ENCODE assay signal across 20 cellular contexts in the genomic region with DNA sequence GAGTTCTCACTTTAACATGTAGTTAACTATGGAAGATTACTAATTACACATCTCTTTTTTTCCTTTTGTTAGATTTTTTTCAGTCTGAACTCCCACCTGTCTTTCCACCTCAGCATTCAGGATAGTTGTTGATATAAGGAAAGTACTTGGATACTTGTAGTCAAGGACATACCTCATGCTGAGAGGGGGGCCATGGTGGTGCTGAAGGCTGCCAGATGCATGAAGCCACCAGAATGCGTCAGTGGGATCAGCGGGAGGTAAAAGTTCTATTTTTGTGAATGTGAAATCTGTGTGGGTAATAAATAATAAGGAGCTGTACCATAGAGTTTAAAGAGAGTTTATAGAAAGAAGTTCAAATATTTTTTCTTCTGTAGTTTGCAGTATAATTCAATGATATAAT. TPM values are rescaled to one million over a fixed set of nuclear protein-coding genes. Genes with fewer than 3 reads are reported as not detected.
A peak's percentile ranks its signal among the peaks of the same experiment; 100 is the strongest.
DNase-seq lines count a peak whose midpoint lies in the region; ATAC-seq and TF ChIP-seq lines count a peak whose summit lies in the region.
"Had no signal": no experiment of that assay in that cellular context is flagged by ENCODE, and none has a peak within 500 bp of the region (broad histone marks: within the 10 kb centered on the region; RNA-seq: fewer than 3 reads in every experiment).

No MANE protein-coding gene starts in this region.

- WGBS in mammary epithelial cell (ENCODE audit: low coverage, missing lambda C conversion rate): 97% methylated on average over 2 of the region's 2 CpGs

- intact Hi-C loops in mammary epithelial cell (cut with micrococcal nuclease): no loop called here

- no peaks in the 10 kb centered on the region for H3K4me1 ChIP-seq in mammary epithelial cell (ENCODE audit: insufficient read depth, low read length)
- H3K4me1 ChIP-seq: Caco-2 had no signal

- H3K27me3 ChIP-seq in mammary epithelial cell (ENCODE audit: insufficient read depth, low read length): no peaks in the 10 kb centered on the region

- H3K9ac ChIP-seq in mammary epithelial cell (ENCODE audit: insufficient read depth, low read length): no peak overlapping the region

- TF ChIP-seq CTCF in mammary epithelial cell (conservative IDR thresholded peaks at IDR 0.05 in 1 of 2, IDR thresholded peaks at IDR 0.05 in 1 of 2; ENCODE audit: extremely low read depth in 1 of 2, insufficient read depth in 1 of 2, low read depth in 1 of 2, low read length in 2 of 2): no peak

- dilution Hi-C loops in mammary epithelial cell (cut with HindIII; ENCODE audit: low sequenced_read_pairs): no loop called here

- no TSS peak for BruUV-seq in mammary epithelial cell (replicated peaks; lab: Mats Ljungman, UMichigan)

- CTCF ChIA-PET in mammary epithelial cell (lab: Charles Lee; ENCODE audit: low non-redundant PET): no interaction called here

- DNase-seq in DMS53 (lab: John Stamatoyannopoulos, UW): peak; percentile 22
- no peak for DNase-seq in DMS53 treated with DMSO at 0.1 percent for 48 hours (lab: John Stamatoyannopoulos, UW; ENCODE audit: unreplicated experiment)
- peak; percentile 81 for DNase-seq in NCI-H146 treated with DMSO at 0.1 percent for 48 hours (lab: John Stamatoyannopoulos, UW; ENCODE audit: unreplicated experiment)
- peak; percentile 74 for DNase-seq in SHP77 treated with DMSO at 0.1 percent for 48 hours (lab: John Stamatoyannopoulos, UW)
- DNase-seq in myocyte (ENCODE audit: low read depth): peak; percentile 8
- no peak for DNase-seq in mammary epithelial cell
- no peak for DNase-seq in NCI-H82 treated with DMSO at 0.1 percent for 48 hours (lab: John Stamatoyannopoulos, UW; ENCODE audit: unreplicated experiment)
- DNase-seq: Caco-2, DMS79, NCI-H2029, NCI-H226, RPMI8226, T-cell, T1000 had no signal

- H3K79me2 ChIP-seq in mammary epithelial cell (ENCODE audit: insufficient read depth, low read length): no peaks in the 10 kb centered on the region

- no peak for ATAC-seq in GM19324 (IDR thresholded peaks at IDR 0.05; ENCODE audit: low FRiP score, unreplicated experiment)
- ATAC-seq: HCT116, K562, T-cell had no signal

- no peaks in the 10 kb centered on the region for H3K36me3 ChIP-seq in mammary epithelial cell (ENCODE audit: insufficient read depth, low read length)

- H3K4me2 ChIP-seq in mammary epithelial cell (ENCODE audit: insufficient read depth, low read depth, low read length): no peak overlapping the region

- H3K27ac ChIP-seq in mammary epithelial cell (ENCODE audit: insufficient read depth, low read depth, low read length): no peak overlapping the region
- H3K27ac ChIP-seq: 22Rv1, C4-2B had no signal

- in situ Hi-C loops in mammary epithelial cell (cut with MboI; ENCODE audit: low sequenced_read_pairs in 2 of 2): no loop called here

- H4K20me1 ChIP-seq in mammary epithelial cell (ENCODE audit: insufficient read depth, low read length): no peaks in the 10 kb centered on the region

- no peaks in the 10 kb centered on the region for H3K9me3 ChIP-seq in mammary epithelial cell (replicated peaks; ENCODE audit: insufficient read depth, low read length)
- H3K9me3 ChIP-seq: Caco-2 had no signal

- no peak overlapping the region for H3K4me3 ChIP-seq in mammary epithelial cell (replicated peaks in 1 of 3; ENCODE audit: insufficient read depth in 1 of 3, low read depth in 2 of 3, low read length in 3 of 3)
- H3K4me3 ChIP-seq: K562 had no signal

- H2AFZ ChIP-seq in mammary epithelial cell (ENCODE audit: low read depth, low read length): no peak overlapping the region

RNA-seq across cellular contexts. Expression of a gene that starts 13.1 kb away (rescaled TPM):
- total RNA-seq in myocyte (not detected in 2 replicates), mammary epithelial cell (not detected)
- polyA plus RNA-seq in myocyte (2012): not detected
- polyA plus RNA-seq in mammary epithelial cell: not detected
- not detected for polyA minus RNA-seq in mammary epithelial cell
- total RNA-seq: K562, OCI-LY7, T-cell had no signal
- polyA plus RNA-seq: K562 had no signal

Comparison
In these comparisons a context has a peak if more than half of its experiments do, and no peak if none do; other contexts are left out.
1. DNase-seq: peak in DMS53 (single experiment), NCI-H146 treated with DMSO at 0.1 percent for 48 hours (single experiment), SHP77 treated with DMSO at 0.1 percent for 48 hours (single experiment) and myocyte (single experiment); none in DMS53 treated with DMSO at 0.1 percent for 48 hours (single experiment), mammary epithelial cell (single experiment) and NCI-H82 treated with DMSO at 0.1 percent for 48 hours (single experiment).